Comparison of ENCODE assay signal across 28 cellular contexts in the genomic region with DNA sequence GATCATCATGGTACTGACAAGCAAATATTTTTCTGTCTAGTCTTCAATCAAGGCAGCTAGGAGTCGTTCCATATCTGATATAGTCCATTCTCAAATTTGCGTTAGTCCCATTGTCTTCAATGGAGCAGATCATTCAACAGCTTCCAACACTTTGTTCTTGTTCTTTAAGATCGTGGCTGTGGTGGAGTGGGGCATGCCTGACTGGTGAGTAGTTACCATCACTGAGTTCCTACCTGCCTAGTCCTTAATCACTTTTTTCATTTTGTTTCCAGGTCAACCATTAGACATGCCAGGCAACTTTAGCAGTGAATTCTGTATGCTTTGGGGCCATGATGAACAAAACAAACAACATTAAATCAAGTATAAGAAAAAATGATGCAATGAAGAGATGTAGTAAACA.
"Had no signal": no experiment of that assay in that cellular context is flagged by ENCODE, and none has a peak within 500 bp of the region (broad histone marks: within the 10 kb centered on the region; RNA-seq: fewer than 3 reads in every experiment).

No MANE protein-coding gene starts in this region.

- H3K36me3 Mint-ChIP-seq: activated naive CD8-positive, alpha-beta T cell had no signal

- FAIRE-seq: astrocyte had no signal

- H3K4me1 Mint-ChIP-seq: activated T-helper 17 cell treated with anti-CD3 and anti-CD28 coated beads, Interleukin-2, amount 50 U/mL, for 72 hours; central memory CD8-positive, alpha-beta T cell; endodermal cell had no signal

- H3K4me3 Mint-ChIP-seq: activated CD8-positive, alpha-beta T cell treated with anti-CD3 and anti-CD28 coated beads for 36 hours; activated naive CD8-positive, alpha-beta T cell; activated T-cell treated with anti-CD3 and anti-CD28 coated beads, Interleukin-2, amount 50 U/mL, for 4 hours; activated T-helper 17 cell treated with anti-CD3 and anti-CD28 coated beads, Interleukin-2, amount 50 U/mL, for 72 hours; central memory CD8-positive, alpha-beta T cell; dendritic cell treated with granulocyte-macrophage colony-stimulating factor and Interleukin-4, amounts not matched to agents 40 ng/mL and 50 ng/mL, for 4 days; endodermal cell had no signal

- H3K27me3 Mint-ChIP-seq: activated CD8-positive, alpha-beta T cell treated with anti-CD3 and anti-CD28 coated beads for 36 hours; activated naive CD8-positive, alpha-beta T cell; activated T-helper 17 cell treated with anti-CD3 and anti-CD28 coated beads, Interleukin-2, amount 50 U/mL, for 72 hours; central memory CD8-positive, alpha-beta T cell; dendritic cell treated with granulocyte-macrophage colony-stimulating factor and Interleukin-4, amounts not matched to agents 40 ng/mL and 50 ng/mL, for 4 days had no signal

- H3K36me3 ChIP-seq: esophagus squamous epithelium, gastroesophageal sphincter had no signal

- H3K27ac Mint-ChIP-seq: activated CD8-positive, alpha-beta T cell treated with anti-CD3 and anti-CD28 coated beads for 36 hours; activated naive CD8-positive, alpha-beta T cell; activated T-helper 17 cell treated with anti-CD3 and anti-CD28 coated beads, Interleukin-2, amount 50 U/mL, for 72 hours; dendritic cell treated with granulocyte-macrophage colony-stimulating factor and Interleukin-4, amounts not matched to agents 40 ng/mL and 50 ng/mL, for 4 days; endodermal cell had no signal

- DNase-seq: activated CD4-positive, alpha-beta T cell treated with anti-CD3 and anti-CD28 coated beads for 1 hour; activated CD4-positive, alpha-beta T cell treated with anti-CD3 and anti-CD28 coated beads for 4 hours; activated CD4-positive, alpha-beta T cell treated with anti-CD3 and anti-CD28 coated beads, Interleukin-2, amount 50 U/mL, for 1 hour; activated CD4-positive, alpha-beta T cell treated with anti-CD3 and anti-CD28 coated beads, Interleukin-2, amount 50 U/mL, for 48 hours; activated CD4-positive, CD25-positive, alpha-beta regulatory T cell; activated CD8-positive, alpha-beta memory T cell treated with anti-CD3 and anti-CD28 coated beads for 24 hours; activated CD8-positive, alpha-beta T cell treated with anti-CD3 and anti-CD28 coated beads for 36 hours; activated effector memory CD4-positive, alpha-beta T cell treated with Interleukin-2 at 50 U/mL for 16 hours; activated gamma-delta T cell treated with Interleukin-2 at 50 U/mL for 16 hours; activated naive CD4-positive, alpha-beta T cell treated with anti-CD3 and anti-CD28 coated beads, Interleukin-2, amount 50 U/mL, for 16 hours; activated naive CD4-positive, alpha-beta T cell treated with Interleukin-2 at 50 U/mL for 16 hours; activated T-cell treated with anti-CD3 and anti-CD28 coated beads, Interleukin-2, amount 50 U/mL, for 4 hours; amniotic stem cell; anterior cingulate cortex; body of pancreas; dorsolateral prefrontal cortex; effector memory CD4-positive, alpha-beta T cell; endodermal cell; esophagus squamous epithelium; foreskin melanocyte; T-helper 2 cell had no signal

- H3K27me3 ChIP-seq: body of pancreas, dorsolateral prefrontal cortex, esophagus squamous epithelium, gastroesophageal sphincter had no signal

- H3K4me3 ChIP-seq: body of pancreas, coronary artery, dorsolateral prefrontal cortex, esophagus squamous epithelium, gastroesophageal sphincter had no signal

- ATAC-seq: activated CD8-positive, alpha-beta T cell treated with anti-CD3 and anti-CD28 coated beads for 36 hours; activated T-cell treated with anti-CD3 and anti-CD28 coated beads, Interleukin-2, amount 50 U/mL, for 4 hours; activated T-helper 17 cell treated with anti-CD3 and anti-CD28 coated beads, Interleukin-2, amount 50 U/mL, for 72 hours; body of pancreas; gastroesophageal sphincter had no signal
